Comparison of ENCODE assay signal across 1 cellular context in the genomic region with DNA sequence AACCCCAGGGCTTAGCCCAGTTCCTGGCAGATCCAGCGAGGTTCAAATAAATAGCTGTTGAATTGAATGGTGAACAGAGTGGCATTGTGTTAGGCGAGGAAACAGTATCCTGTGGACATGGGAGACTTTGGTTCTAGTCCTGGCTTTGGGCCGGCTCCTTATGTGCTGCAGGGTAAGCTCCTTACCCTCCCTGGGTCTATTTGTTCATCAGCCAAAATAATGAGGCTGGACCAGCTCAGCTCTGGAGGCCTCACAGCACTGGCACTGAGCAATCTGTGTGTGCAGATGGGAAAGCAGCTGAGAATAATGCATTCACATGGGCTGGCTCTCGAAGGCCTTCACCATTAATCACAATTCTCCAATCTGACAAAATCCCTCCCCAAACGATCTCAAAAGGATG.
TF ChIP-seq lines count a peak whose summit lies in the region.

No MANE protein-coding gene starts in this region.

TF ChIP-seq in GM23338, 12 proteins besides CTCF, POLR2A, EP300 and RAD21:
- TF ChIP-seq JUNB (IDR thresholded peaks at IDR 0.05; ENCODE audit: unreplicated experiment): no peak
- TF ChIP-seq ZNF331 (CRISPR knock-in tag; IDR thresholded peaks at IDR 0.05; ENCODE audit: low read depth): no peak
- TF ChIP-seq, protein P1, sequence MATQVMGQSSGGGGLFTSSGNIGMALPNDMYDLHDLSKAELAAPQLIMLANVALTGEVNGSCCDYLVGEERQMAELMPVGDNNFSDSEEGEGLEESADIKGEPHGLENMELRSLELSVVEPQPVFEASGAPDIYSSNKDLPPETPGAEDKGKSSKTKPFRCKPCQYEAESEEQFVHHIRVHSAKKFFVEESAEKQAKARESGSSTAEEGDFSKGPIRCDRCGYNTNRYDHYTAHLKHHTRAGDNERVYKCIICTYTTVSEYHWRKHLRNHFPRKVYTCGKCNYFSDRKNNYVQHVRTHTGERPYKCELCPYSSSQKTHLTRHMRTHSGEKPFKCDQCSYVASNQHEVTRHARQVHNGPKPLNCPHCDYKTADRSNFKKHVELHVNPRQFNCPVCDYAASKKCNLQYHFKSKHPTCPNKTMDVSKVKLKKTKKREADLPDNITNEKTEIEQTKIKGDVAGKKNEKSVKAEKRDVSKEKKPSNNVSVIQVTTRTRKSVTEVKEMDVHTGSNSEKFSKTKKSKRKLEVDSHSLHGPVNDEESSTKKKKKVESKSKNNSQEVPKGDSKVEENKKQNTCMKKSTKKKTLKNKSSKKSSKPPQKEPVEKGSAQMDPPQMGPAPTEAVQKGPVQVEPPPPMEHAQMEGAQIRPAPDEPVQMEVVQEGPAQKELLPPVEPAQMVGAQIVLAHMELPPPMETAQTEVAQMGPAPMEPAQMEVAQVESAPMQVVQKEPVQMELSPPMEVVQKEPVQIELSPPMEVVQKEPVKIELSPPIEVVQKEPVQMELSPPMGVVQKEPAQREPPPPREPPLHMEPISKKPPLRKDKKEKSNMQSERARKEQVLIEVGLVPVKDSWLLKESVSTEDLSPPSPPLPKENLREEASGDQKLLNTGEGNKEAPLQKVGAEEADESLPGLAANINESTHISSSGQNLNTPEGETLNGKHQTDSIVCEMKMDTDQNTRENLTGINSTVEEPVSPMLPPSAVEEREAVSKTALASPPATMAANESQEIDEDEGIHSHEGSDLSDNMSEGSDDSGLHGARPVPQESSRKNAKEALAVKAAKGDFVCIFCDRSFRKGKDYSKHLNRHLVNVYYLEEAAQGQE (IDR thresholded peaks at IDR 0.05; ENCODE audit: unreplicated experiment): no peak
- no peak for TF ChIP-seq POLR2AphosphoS5 (IDR thresholded peaks at IDR 0.05; ENCODE audit: low read depth)
- TF ChIP-seq NANOG (IDR thresholded peaks at IDR 0.05; ENCODE audit: borderline replicate concordance): no peak
- no peak for TF ChIP-seq ZNF462 (CRISPR knock-in tag; IDR thresholded peaks at IDR 0.05)
- TF ChIP-seq STAT1 (IDR thresholded peaks at IDR 0.05; ENCODE audit: unreplicated experiment): no peak
- no peak for TF ChIP-seq EZH2 (IDR thresholded peaks at IDR 0.05; ENCODE audit: low read depth, unreplicated experiment)
